Comparison of ENCODE assay signal across 8 cellular contexts in genomic region chr15:90400759-90401314, GRCh38. TPM values are rescaled to one million over a fixed set of nuclear protein-coding genes. Genes with fewer than 3 reads are reported as not detected.
DNase-seq lines count a peak whose midpoint lies in the region; ATAC-seq and TF ChIP-seq lines count a peak whose summit lies in the region.

No MANE protein-coding gene starts in this region.

- H3K79me2 ChIP-seq in H9 (ENCODE audit: insufficient read depth, low read length): peaks cover 20% of the 10 kb centered on the region; the same call in 1 of the 2 replicates

- peak overlapping the region; percentile 50 for H3K27ac ChIP-seq in H9 (ENCODE audit: insufficient read length, low read depth, low read length)
- peak overlapping the region; percentile 96 for H3K27ac ChIP-seq in RWPE2 (ENCODE audit: poor library complexity, severe bottlenecking)
- H3K27ac ChIP-seq in cardiac muscle cell: peak overlapping the region; percentile 92

- H3K4me2 ChIP-seq in H9 (ENCODE audit: insufficient read depth, insufficient read length, low read length): peak overlapping the region; percentile 3

- H3K79me1 ChIP-seq in H9 (ENCODE audit: insufficient read depth, low read depth, low read length, poor library complexity, severe bottlenecking): no peaks in the 10 kb centered on the region

- peak; percentile 87 for ATAC-seq in RWPE2 (ENCODE audit: low read depth)

- no peak overlapping the region for H3K56ac ChIP-seq in H9 (ENCODE audit: insufficient read length, low read depth, low read length)

- H3K4ac ChIP-seq in H9 (ENCODE audit: low read depth, low read length): no peak overlapping the region; the same call in 1 of the 2 replicates

- H4K20me1 ChIP-seq in H9 (ENCODE audit: control insufficient read depth, insufficient read depth, insufficient read length): no peaks in the 10 kb centered on the region

- H4K8ac ChIP-seq in H9 (replicated peaks; ENCODE audit: insufficient read length, low read depth, low read length): no peak overlapping the region

- no CpG with 5 or more reads among the region's 7 CpGs for WGBS in H9 (ENCODE audit: extremely low coverage, insufficient read length, low lambda C conversion rate)

- no peaks in the 10 kb centered on the region for H3K9me3 ChIP-seq in H9 (ENCODE audit: control insufficient read depth, low read depth, low read length)
- H3K9me3 ChIP-seq in RWPE2 (ENCODE audit: severe bottlenecking): no peaks in the 10 kb centered on the region
- H3K9me3 ChIP-seq in cardiac muscle cell (ENCODE audit: low read depth): no peaks in the 10 kb centered on the region

- H3K23me2 ChIP-seq in H9 (ENCODE audit: insufficient read length, low read depth, low read length, poor library complexity, severe bottlenecking): no peaks in the 10 kb centered on the region

- H3K4me3 Mint-ChIP-seq in H9: peak overlapping the region in 1 of 2 experiments; percentile 19; a peak in 1 of 5 replicates
- peak overlapping the region; percentile 62 for H3K4me3 Mint-ChIP-seq in activated naive CD8-positive, alpha-beta T cell treated with anti-CD3 and anti-CD28 coated beads for 36 hours

- DNase-seq in GM04503 (ENCODE audit: low read depth) (peak; percentile 93), H9 (peak; percentile 79), Kasumi-1 (lab: John Stamatoyannopoulos, UW) (peak; percentile 98 to 99), RWPE2 (ENCODE audit: low spot score) (no peak), cardiac muscle cell (ENCODE audit: low read depth in 1 of 2, low spot score in 1 of 2) (peak; percentile 90 to 97), retina (peak; percentile 24), putamen (ENCODE audit: low spot score) (no peak)
- DNase-seq in activated naive CD8-positive, alpha-beta T cell treated with anti-CD3 and anti-CD28 coated beads for 36 hours: peak; percentile 57

- H3K4me3 ChIP-seq in RWPE2 (ENCODE audit: severe bottlenecking) (no peak overlapping the region), cardiac muscle cell (peak overlapping the region; percentile 12)

- no peak overlapping the region for H2BK15ac ChIP-seq in H9 (ENCODE audit: low read depth, low read length)

- H4K5ac ChIP-seq in H9 (ENCODE audit: insufficient read length, low read depth, low read length): no peak overlapping the region

- no peak overlapping the region; the same call in 1 of the 2 replicates for H3K14ac ChIP-seq in H9 (ENCODE audit: insufficient read depth, low read length)

- H3K27ac Mint-ChIP-seq in H9: peak overlapping the region; percentile 92 to 97 (median 95)
- H3K27ac Mint-ChIP-seq in activated naive CD8-positive, alpha-beta T cell treated with anti-CD3 and anti-CD28 coated beads for 36 hours: peak overlapping the region; percentile 83

- H3T11ph ChIP-seq in H9 (ENCODE audit: low read length): no peak overlapping the region

- no peaks in the 10 kb centered on the region for H3K27me3 ChIP-seq in H9 (ENCODE audit: insufficient read depth, low read length)
- no peaks in the 10 kb centered on the region for H3K27me3 ChIP-seq in RWPE2 (ENCODE audit: insufficient read depth, poor library complexity, severe bottlenecking)
- H3K27me3 ChIP-seq in cardiac muscle cell: no peaks in the 10 kb centered on the region

- TF ChIP-seq CTCF in H9 (conservative IDR thresholded peaks at IDR 0.05) (no peak), RWPE2 (IDR thresholded peaks at IDR 0.05; ENCODE audit: poor library complexity, severe bottlenecking) (no peak), cardiac muscle cell (IDR thresholded peaks at IDR 0.05; ENCODE audit: low read depth, low read length) (no peak)

- no peaks in the 10 kb centered on the region; the same call in 1 of the 2 replicates for H3K27me3 Mint-ChIP-seq in H9 (ENCODE audit: low read depth)
- H3K27me3 Mint-ChIP-seq in activated naive CD8-positive, alpha-beta T cell treated with anti-CD3 and anti-CD28 coated beads for 36 hours: no peaks in the 10 kb centered on the region

- H2AFZ ChIP-seq in H9 (ENCODE audit: low read length): no peak overlapping the region

- no peaks in the 10 kb centered on the region for H3K9me3 Mint-ChIP-seq in H9
- H3K9me3 Mint-ChIP-seq in activated naive CD8-positive, alpha-beta T cell treated with anti-CD3 and anti-CD28 coated beads for 36 hours: peaks cover under 1% of the 10 kb centered on the region

- H2BK120ac ChIP-seq in H9 (ENCODE audit: low read depth, low read length, poor library complexity, severe bottlenecking): peak overlapping the region; percentile 63

- peaks cover 50% of the 10 kb centered on the region in 2 experiments for H3K4me1 Mint-ChIP-seq in H9
- H3K4me1 Mint-ChIP-seq in activated naive CD8-positive, alpha-beta T cell treated with anti-CD3 and anti-CD28 coated beads for 36 hours: peaks cover 61% of the 10 kb centered on the region

- peaks cover 4% of the 10 kb centered on the region; the same call in 1 of the 2 replicates for H3K4me1 ChIP-seq in H9 (ENCODE audit: insufficient read depth, low read length)
- H3K4me1 ChIP-seq in RWPE2 (ENCODE audit: insufficient read depth, poor library complexity, severe bottlenecking): peaks cover 68% of the 10 kb centered on the region
- peaks cover 32% of the 10 kb centered on the region for H3K4me1 ChIP-seq in cardiac muscle cell (ENCODE audit: low read depth)

- no peak overlapping the region for H3K23ac ChIP-seq in H9 (ENCODE audit: insufficient read length, low read depth, low read length)

- no peak overlapping the region for H2BK5ac ChIP-seq in H9 (ENCODE audit: insufficient read length, low read length)

- peaks cover 0 to 4% (median 4%) of the 10 kb centered on the region in 3 experiments; a peak in 2 of 7 replicates for H3K36me3 Mint-ChIP-seq in H9 (ENCODE audit: insufficient read depth in 1 of 3, low read depth in 3 of 3)
- H3K36me3 Mint-ChIP-seq in activated naive CD8-positive, alpha-beta T cell treated with anti-CD3 and anti-CD28 coated beads for 36 hours: peaks cover 27% of the 10 kb centered on the region

- peak overlapping the region; percentile 50 for H3K18ac ChIP-seq in H9 (ENCODE audit: insufficient read length, low read depth, low read length)

- H3K36me3 ChIP-seq in RWPE2 (ENCODE audit: low read depth) (peaks cover 32% of the 10 kb centered on the region), cardiac muscle cell (no peaks in the 10 kb centered on the region)

- H3K9ac ChIP-seq in H9 (ENCODE audit: extremely low read depth, insufficient read length, low read length): no peak overlapping the region

- H2AK5ac ChIP-seq in H9 (ENCODE audit: insufficient read length, low read length): no peak overlapping the region

- H2BK20ac ChIP-seq in H9 (ENCODE audit: low read depth, low read length, poor library complexity, severe bottlenecking): no peak overlapping the region

- no peak overlapping the region for H4K91ac ChIP-seq in H9 (ENCODE audit: insufficient read length, low read depth, low read length)

- H2BK12ac ChIP-seq in H9 (ENCODE audit: insufficient read length, low read depth, low read length): no peak overlapping the region

RNA-seq across cellular contexts. Expression of gene IQGAP1, which starts 12.8 kb away (rescaled TPM):
- total RNA-seq in H9 (2021) (67.0 and 72.4 TPM in 2 replicates), cardiac muscle cell (14.2 and 14.6 TPM in 2 replicates)
- total RNA-seq in activated naive CD8-positive, alpha-beta T cell treated with anti-CD3 and anti-CD28 coated beads for 36 hours: 100 to 1,000 TPM; 129 to 133 TPM
- polyA plus RNA-seq in cardiac muscle cell: 9.1 and 10.5 TPM in 2 replicates

RNA-seq across cellular contexts. Expression of gene ZNF774, which starts 48.8 kb away (rescaled TPM):
- 1.0 and 2.5 TPM in 2 replicates for total RNA-seq in H9 (2021)
- 1 to 10 TPM in 1 of 2 experiments, under 1 TPM in 1; 0.82 to 1.9 TPM for total RNA-seq in activated naive CD8-positive, alpha-beta T cell treated with anti-CD3 and anti-CD28 coated beads for 36 hours
- total RNA-seq in cardiac muscle cell: 1.7 and 14.6 TPM in 2 replicates
- 2.1 TPM in 2 replicates for polyA plus RNA-seq in cardiac muscle cell

Comparison
In these comparisons a context has a peak if more than half of its experiments do, and no peak if none do; other contexts are left out.
1. DNase-seq: peak in GM04503 (single experiment), H9 (single experiment), Kasumi-1 (2 of 2), activated naive CD8-positive, alpha-beta T cell treated with anti-CD3 and anti-CD28 coated beads for 36 hours (single experiment), cardiac muscle cell (2 of 2) and retina (single experiment); none in RWPE2 (single experiment) and putamen (single experiment).
2. Peak in every context shown above with its lines, with median percentiles within 50 percentile points of each other: H3K27ac ChIP-seq.